ENCODE assay signal across 17 cellular contexts in genomic region chr7:151121380-151122170, GRCh38. TPM values are rescaled to one million over a fixed set of nuclear protein-coding genes. Genes with fewer than 3 reads are reported as not detected.
DNase-seq lines count a peak whose midpoint lies in the region; ATAC-seq, FAIRE-seq and TF ChIP-seq lines count a peak whose summit lies in the region.
"Had no signal": no experiment of that assay in that cellular context is flagged by ENCODE, and none has a peak within 500 bp of the region (broad histone marks: within the 10 kb centered on the region; RNA-seq: fewer than 3 reads in every experiment).

No MANE protein-coding gene starts in this region.

- FAIRE-seq in astrocyte (lab: Jason Lieb, UNC) = no peak
- FAIRE-seq in GM12892 (lab: Jason Lieb, UNC) = no peak
- FAIRE-seq: GM12878, H54, HepG2, HTR-8/SVneo had no signal

- H3K9ac ChIP-seq in astrocyte (ENCODE audit: low read length) = no peak overlapping the region
- H3K9ac ChIP-seq: BLaER1 treated with 17β-estradiol and CSF1 and Interleukin-3, amounts not matched to agents 10 nM and 100 nM had no signal

- H3K4me3 ChIP-seq in left ventricle myocardium inferior (no peak overlapping the region), astrocyte (ENCODE audit: insufficient read depth, low read depth, low read length) (no peak overlapping the region)
- H3K4me3 ChIP-seq: BLaER1 treated with 17β-estradiol and CSF1 and Interleukin-3, amounts not matched to agents 10 nM and 100 nM; GM12878 had no signal

- no peak for DNase-seq in left ventricle myocardium inferior
- DNase-seq in cardiac septum (ENCODE audit: low spot score) = no peak
- no peak for DNase-seq in astrocyte (ENCODE audit: low read depth)
- no peak for DNase-seq in endothelial cell (ENCODE audit: low spot score)
- no peak for DNase-seq in activated T-cell treated with anti-CD3 and anti-CD28 coated beads for 4 hours
- DNase-seq in GM12892 (ENCODE audit: insufficient read length) = no peak
- DNase-seq: ACHN; CD4-positive, CD25-positive, alpha-beta regulatory T cell had no signal

- no peaks in the 10 kb centered on the region for H3K27me3 ChIP-seq in left ventricle myocardium inferior (ENCODE audit: low read depth)
- no peaks in the 10 kb centered on the region for H3K27me3 ChIP-seq in astrocyte (ENCODE audit: insufficient read depth, low read length)

- no peaks in the 10 kb centered on the region for H3K9me3 Mint-ChIP-seq in astrocyte (ENCODE audit: unreplicated experiment)
- no peaks in the 10 kb centered on the region for H3K9me3 Mint-ChIP-seq in endothelial cell (ENCODE audit: unreplicated experiment)
- H3K9me3 Mint-ChIP-seq: CD4-positive, CD25-positive, alpha-beta regulatory T cell had no signal

- intact Hi-C loops in left ventricle myocardium inferior (cut with micrococcal nuclease) = no loop called here
- intact Hi-C loops in cardiac septum (cut with DNase I) = loop anchor here (2.0 kb wide), 1 partner anchor 181 kb away; no protein-coding TSS in a partner anchor

- H4K20me1 ChIP-seq in astrocyte (ENCODE audit: insufficient read depth, low read length) = peaks cover 75% of the 10 kb centered on the region

- no peak for ATAC-seq in GM21447 (IDR thresholded peaks at IDR 0.05; ENCODE audit: unreplicated experiment)
- ATAC-seq: GM12878, HCT116, HepG2 had no signal

- no peak for TF ChIP-seq POLR2A in GM12892 (IDR thresholded peaks at IDR 0.05; ENCODE audit: low read depth, low read length)

- H3K36me3 ChIP-seq in left ventricle myocardium inferior = peaks cover 57% of the 10 kb centered on the region
- peaks cover 8% of the 10 kb centered on the region for H3K36me3 ChIP-seq in astrocyte (ENCODE audit: insufficient read depth, low read length)

- H3K27me3 Mint-ChIP-seq in astrocyte (ENCODE audit: low read depth, unreplicated experiment) = no peaks in the 10 kb centered on the region
- H3K27me3 Mint-ChIP-seq in endothelial cell (ENCODE audit: unreplicated experiment) = peaks cover 27% of the 10 kb centered on the region

- H3K36me3 Mint-ChIP-seq in astrocyte (ENCODE audit: low read depth, unreplicated experiment) (peaks cover 19% of the 10 kb centered on the region), endothelial cell (ENCODE audit: low read depth, unreplicated experiment) (peaks cover 52% of the 10 kb centered on the region)

- H3K27ac ChIP-seq in left ventricle myocardium inferior (replicated peaks) = peak overlapping the region; percentile 40
- no peak overlapping the region for H3K27ac ChIP-seq in astrocyte (ENCODE audit: low read depth, low read length)
- peak overlapping the region; percentile 19 for H3K27ac ChIP-seq in temporal lobe (ENCODE audit: low read depth, low read length)
- H3K27ac ChIP-seq: BLaER1 treated with 17β-estradiol and CSF1 and Interleukin-3, amounts not matched to agents 10 nM and 100 nM had no signal

- peak overlapping the region; percentile 26 for H3K27ac Mint-ChIP-seq in astrocyte (ENCODE audit: unreplicated experiment)
- no peak overlapping the region for H3K27ac Mint-ChIP-seq in endothelial cell (ENCODE audit: unreplicated experiment)
- H3K27ac Mint-ChIP-seq: CD4-positive, CD25-positive, alpha-beta regulatory T cell had no signal

- H3K79me2 ChIP-seq in astrocyte (ENCODE audit: insufficient read depth, low read length) = peaks cover 19% of the 10 kb centered on the region

- no peaks in the 10 kb centered on the region for H3K9me3 ChIP-seq in left ventricle myocardium inferior (replicated peaks)
- H3K9me3 ChIP-seq in astrocyte (ENCODE audit: insufficient read depth, low read depth, low read length) = no peaks in the 10 kb centered on the region
- H3K9me3 ChIP-seq: BLaER1 treated with 17β-estradiol and CSF1 and Interleukin-3, amounts not matched to agents 10 nM and 100 nM had no signal

- no peak overlapping the region for H3K4me3 Mint-ChIP-seq in astrocyte (ENCODE audit: unreplicated experiment)
- H3K4me3 Mint-ChIP-seq in endothelial cell (ENCODE audit: unreplicated experiment) = peak overlapping the region; percentile 83
- H3K4me3 Mint-ChIP-seq: CD4-positive, CD25-positive, alpha-beta regulatory T cell had no signal

- H3K4me1 ChIP-seq in left ventricle myocardium inferior = peaks cover 28% of the 10 kb centered on the region
- H3K4me1 ChIP-seq in astrocyte (ENCODE audit: insufficient read depth, low read length) = peaks cover 7% of the 10 kb centered on the region

- H3K4me2 ChIP-seq in astrocyte (ENCODE audit: low read length) = no peak overlapping the region
- H3K4me2 ChIP-seq: BLaER1 treated with 17β-estradiol and CSF1 and Interleukin-3, amounts not matched to agents 10 nM and 100 nM had no signal

- TF ChIP-seq CTCF in left ventricle myocardium inferior (IDR thresholded peaks at IDR 0.05; ENCODE audit: borderline replicate concordance) = no peak
- no peak for TF ChIP-seq CTCF in astrocyte (IDR thresholded peaks at IDR 0.05; ENCODE audit: insufficient read depth, low read depth, low read length)
- no peak for TF ChIP-seq CTCF in endothelial cell (IDR thresholded peaks at IDR 0.05; ENCODE audit: unreplicated experiment)

- H2AFZ ChIP-seq in astrocyte (ENCODE audit: low read depth, low read length) = no peak overlapping the region

- peaks cover 4% of the 10 kb centered on the region for H3K4me1 Mint-ChIP-seq in astrocyte (ENCODE audit: low read depth, unreplicated experiment)
- H3K4me1 Mint-ChIP-seq in endothelial cell (ENCODE audit: unreplicated experiment) = peaks cover 18% of the 10 kb centered on the region

RNA-seq across cellular contexts. Expression of gene AGAP3, which starts 35.3 kb away (rescaled TPM):
- total RNA-seq in left ventricle myocardium inferior (51.0 TPM), cardiac septum (67.5 TPM), astrocyte (123 and 156 TPM in 2 replicates), endothelial cell (ENCODE audit: unreplicated experiment) (206 TPM), temporal lobe (65.9 TPM)
- 22.6 TPM for polyA plus RNA-seq in GM12892 (2012; ENCODE audit: missing spikeins)

RNA-seq across cellular contexts. Expression of gene TMUB1, which starts 38.3 kb away (rescaled TPM):
- 30.1 TPM for total RNA-seq in left ventricle myocardium inferior
- 29.0 TPM for total RNA-seq in cardiac septum
- total RNA-seq in astrocyte = 42.9 and 44.9 TPM in 2 replicates
- total RNA-seq in endothelial cell (ENCODE audit: unreplicated experiment) = 40.8 TPM
- 5.9 TPM for total RNA-seq in temporal lobe
- polyA plus RNA-seq in GM12892 (2012; ENCODE audit: missing spikeins) = 12.0 TPM

RNA-seq across cellular contexts. Expression of gene FASTK, which starts 41.0 kb away (rescaled TPM):
- total RNA-seq in left ventricle myocardium inferior (75.7 TPM), cardiac septum (93.3 TPM), astrocyte (56.1 and 61.6 TPM in 2 replicates), endothelial cell (ENCODE audit: unreplicated experiment) (68.0 TPM), temporal lobe (24.6 TPM)
- 23.6 TPM for polyA plus RNA-seq in GM12892 (2012; ENCODE audit: missing spikeins)

RNA-seq across cellular contexts. Expression of gene GBX1, which starts 45.9 kb away (rescaled TPM):
- 1.9 TPM for total RNA-seq in left ventricle myocardium inferior
- total RNA-seq in cardiac septum = 0.57 TPM
- total RNA-seq in astrocyte = not detected in 2 replicates
- 13.8 TPM for total RNA-seq in endothelial cell (ENCODE audit: unreplicated experiment)
- total RNA-seq in temporal lobe = not detected
- polyA plus RNA-seq in GM12892 (2012; ENCODE audit: missing spikeins) = not detected
- total RNA-seq: CD4-positive, CD25-positive, alpha-beta regulatory T cell; Daoy; GM12878; HepG2 had no signal
- polyA plus RNA-seq: CD4-positive, CD25-positive, alpha-beta regulatory T cell; GM12878; HepG2 had no signal
